Comparison of ENCODE assay signal across 1 cellular context in the genomic region with DNA sequence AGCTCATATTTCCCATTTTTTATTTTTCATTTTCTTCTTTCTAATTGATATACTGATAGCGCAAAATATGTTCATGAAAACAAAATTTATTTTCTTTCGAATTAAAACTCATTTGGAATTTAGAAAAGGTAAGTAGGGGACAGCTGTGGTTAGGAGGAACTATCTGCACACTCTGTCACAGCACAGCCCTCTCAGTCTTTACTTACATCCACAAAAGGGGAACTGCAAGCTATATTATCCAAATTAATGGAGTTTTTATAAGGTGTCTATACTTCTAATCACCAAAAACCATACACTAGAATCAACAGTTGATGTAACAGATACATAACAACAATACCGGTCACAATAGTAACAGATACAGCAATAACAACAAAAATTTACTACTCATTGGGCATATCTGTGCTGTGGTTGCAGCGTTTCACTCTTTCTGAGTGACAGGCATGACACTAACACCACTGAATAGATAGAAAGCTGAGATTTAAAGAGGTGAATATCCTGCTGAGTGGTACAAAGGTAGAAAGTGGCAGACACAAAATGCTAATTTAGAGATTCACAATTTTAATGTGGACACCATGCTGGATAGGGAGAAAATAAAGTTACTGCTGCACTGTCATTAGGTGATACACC.
TF ChIP-seq lines count a peak whose summit lies in the region.

No MANE protein-coding gene starts in this region.

TF ChIP-seq in GM12878, 131 proteins besides CTCF, POLR2A, EP300 and RAD21 (continued from another document):
- TF ChIP-seq, protein P1, sequence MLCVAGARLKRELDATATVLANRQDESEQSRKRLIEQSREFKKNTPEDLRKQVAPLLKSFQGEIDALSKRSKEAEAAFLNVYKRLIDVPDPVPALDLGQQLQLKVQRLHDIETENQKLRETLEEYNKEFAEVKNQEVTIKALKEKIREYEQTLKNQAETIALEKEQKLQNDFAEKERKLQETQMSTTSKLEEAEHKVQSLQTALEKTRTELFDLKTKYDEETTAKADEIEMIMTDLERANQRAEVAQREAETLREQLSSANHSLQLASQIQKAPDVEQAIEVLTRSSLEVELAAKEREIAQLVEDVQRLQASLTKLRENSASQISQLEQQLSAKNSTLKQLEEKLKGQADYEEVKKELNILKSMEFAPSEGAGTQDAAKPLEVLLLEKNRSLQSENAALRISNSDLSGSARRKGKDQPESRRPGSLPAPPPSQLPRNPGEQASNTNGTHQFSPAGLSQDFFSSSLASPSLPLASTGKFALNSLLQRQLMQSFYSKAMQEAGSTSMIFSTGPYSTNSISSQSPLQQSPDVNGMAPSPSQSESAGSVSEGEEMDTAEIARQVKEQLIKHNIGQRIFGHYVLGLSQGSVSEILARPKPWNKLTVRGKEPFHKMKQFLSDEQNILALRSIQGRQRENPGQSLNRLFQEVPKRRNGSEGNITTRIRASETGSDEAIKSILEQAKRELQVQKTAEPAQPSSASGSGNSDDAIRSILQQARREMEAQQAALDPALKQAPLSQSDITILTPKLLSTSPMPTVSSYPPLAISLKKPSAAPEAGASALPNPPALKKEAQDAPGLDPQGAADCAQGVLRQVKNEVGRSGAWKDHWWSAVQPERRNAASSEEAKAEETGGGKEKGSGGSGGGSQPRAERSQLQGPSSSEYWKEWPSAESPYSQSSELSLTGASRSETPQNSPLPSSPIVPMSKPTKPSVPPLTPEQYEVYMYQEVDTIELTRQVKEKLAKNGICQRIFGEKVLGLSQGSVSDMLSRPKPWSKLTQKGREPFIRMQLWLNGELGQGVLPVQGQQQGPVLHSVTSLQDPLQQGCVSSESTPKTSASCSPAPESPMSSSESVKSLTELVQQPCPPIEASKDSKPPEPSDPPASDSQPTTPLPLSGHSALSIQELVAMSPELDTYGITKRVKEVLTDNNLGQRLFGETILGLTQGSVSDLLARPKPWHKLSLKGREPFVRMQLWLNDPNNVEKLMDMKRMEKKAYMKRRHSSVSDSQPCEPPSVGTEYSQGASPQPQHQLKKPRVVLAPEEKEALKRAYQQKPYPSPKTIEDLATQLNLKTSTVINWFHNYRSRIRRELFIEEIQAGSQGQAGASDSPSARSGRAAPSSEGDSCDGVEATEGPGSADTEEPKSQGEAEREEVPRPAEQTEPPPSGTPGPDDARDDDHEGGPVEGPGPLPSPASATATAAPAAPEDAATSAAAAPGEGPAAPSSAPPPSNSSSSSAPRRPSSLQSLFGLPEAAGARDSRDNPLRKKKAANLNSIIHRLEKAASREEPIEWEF (IDR thresholded peaks at IDR 0.05; ENCODE audit: insufficient replicate concordance, low read depth, low read length) = no peak
